In genomic region chr12:12482959-12483358, GRCh38 we compare ENCODE assay signal across 13 cellular contexts.
DNase-seq lines count a peak whose midpoint lies in the region; FAIRE-seq and TF ChIP-seq lines count a peak whose summit lies in the region.
"Had no signal": no experiment of that assay in that cellular context is flagged by ENCODE, and none has a peak within 500 bp of the region (broad histone marks: within the 10 kb centered on the region; RNA-seq: fewer than 3 reads in every experiment).

No MANE protein-coding gene starts in this region.

- WGBS in hepatocyte (ENCODE audit: low lambda C conversion rate, missing lambda C conversion rate): 95% methylated on average over 6 of the region's 6 CpGs
- WGBS in adrenal gland, 4 donors: 93 to 94% (median 93%) methylated on average over 6 of the region's 6 CpGs

- FAIRE-seq in GM19239 (lab: Jason Lieb, UNC): peak; percentile 78
- FAIRE-seq: colon had no signal

- peaks cover 43 to 77% (median 76%) of the 10 kb centered on the region in 3 donors for H3K4me1 Mint-ChIP-seq in CD8-positive, alpha-beta memory T cell

- no peaks in the 10 kb centered on the region for H3K27me3 Mint-ChIP-seq in CD8-positive, alpha-beta memory T cell

- peaks cover 4% of the 10 kb centered on the region for H3K36me3 ChIP-seq in CD8-positive, alpha-beta memory T cell (ENCODE audit: insufficient read depth, low read length)
- no peaks in the 10 kb centered on the region for H3K36me3 ChIP-seq in hepatocyte (replicated peaks; ENCODE audit: insufficient read depth, low read depth)
- H3K36me3 ChIP-seq in adrenal gland (replicated peaks in 1 of 2): peaks cover 0 to 34% of the 10 kb centered on the region in 2 donors

- no peaks in the 10 kb centered on the region for H3K9me3 Mint-ChIP-seq in CD8-positive, alpha-beta memory T cell

- H3K27ac ChIP-seq in CD8-positive, alpha-beta memory T cell (ENCODE audit: low read depth, low read length): peak overlapping the region; percentile 66
- H3K27ac ChIP-seq in hepatocyte (peak overlapping the region; percentile 33), adrenal gland (peak overlapping the region in 1 of 5 donors; percentile 47)

- H3K9me2 ChIP-seq in hepatocyte (replicated peaks; ENCODE audit: insufficient read depth): no peaks in the 10 kb centered on the region

- H3K79me2 ChIP-seq in hepatocyte: peaks cover 16% of the 10 kb centered on the region

- CTCF ChIA-PET in CD8-positive, alpha-beta memory T cell (lab: Charles Lee): interaction anchor here (1.2 to 3.5 kb wide), 4 partner anchors 8 to 106 kb away, joined by 4 to 19 read pairs (median 6); no protein-coding TSS in a partner anchor

- H4K20me1 ChIP-seq in hepatocyte (ENCODE audit: insufficient read depth, poor library complexity, severe bottlenecking): no peaks in the 10 kb centered on the region

- no peaks in the 10 kb centered on the region for H3K27me3 ChIP-seq in CD8-positive, alpha-beta memory T cell (ENCODE audit: insufficient read depth, low read length, poor library complexity, severe bottlenecking)
- H3K27me3 ChIP-seq in hepatocyte (no peaks in the 10 kb centered on the region), adrenal gland (no peaks in the 10 kb centered on the region)

- TF ChIP-seq POLR2A in erythroblast (IDR thresholded peaks at IDR 0.05; ENCODE audit: low read length) (no peak), adrenal gland (IDR thresholded peaks at IDR 0.05) (no peak)

- TF ChIP-seq CTCF in hepatocyte (IDR thresholded peaks at IDR 0.05; ENCODE audit: poor library complexity) (no peak), adrenal gland (IDR thresholded peaks at IDR 0.05) (no peak)

- H3K4me3 ChIP-seq in CD8-positive, alpha-beta memory T cell (ENCODE audit: low read length): peak overlapping the region; percentile 36
- no peak overlapping the region for H3K4me3 ChIP-seq in hepatocyte
- H3K4me3 ChIP-seq in adrenal gland: no peak overlapping the region

- H3K4me3 Mint-ChIP-seq in CD8-positive, alpha-beta memory T cell: peak overlapping the region; percentile 61 to 81 (median 75)

- POLR2A ChIA-PET in CD8-positive, alpha-beta memory T cell (lab: Charles Lee): interaction anchor here (0.6 to 1.6 kb wide), 2 partner anchors 78 to 80 kb away, joined by 4 to 6 read pairs; partner anchors contain the start of gene DUSP16

- H3K4me2 ChIP-seq in hepatocyte: no peak overlapping the region

- H3K27ac Mint-ChIP-seq in CD8-positive, alpha-beta memory T cell: peak overlapping the region; percentile 89 to 99 (median 94)

- H2AFZ ChIP-seq in hepatocyte: no peak overlapping the region

- H3K4me1 ChIP-seq in CD8-positive, alpha-beta memory T cell (ENCODE audit: insufficient read depth, low read length): peaks cover 26% of the 10 kb centered on the region
- no peaks in the 10 kb centered on the region for H3K4me1 ChIP-seq in hepatocyte (ENCODE audit: insufficient read depth)
- peaks cover 16 to 24% of the 10 kb centered on the region in 2 donors for H3K4me1 ChIP-seq in adrenal gland (replicated peaks in 1 of 2)

- DNase-seq in CD8-positive, alpha-beta memory T cell: no peak
- DNase-seq in GM19239 (ENCODE audit: insufficient read length, low spot score) (no peak), NOMO-1 (lab: John Stamatoyannopoulos, UW; ENCODE audit: unreplicated experiment in 2 of 2) (peak; percentile 42 to 87), hepatocyte (ENCODE audit: low spot score) (no peak), erythroblast (lab: John Stamatoyannopoulos, UW) (no peak), NCI-H1092 treated with DMSO at 0.1 percent for 48 hours (lab: John Stamatoyannopoulos, UW) (no peak), adrenal gland (no peak)
- DNase-seq in NK-92 treated with Interleukin-12 subunit alpha and Interleukin-12 subunit beta, amount 100 ng/mL, for 24 hours (lab: John Stamatoyannopoulos, UW): no peak
- DNase-seq: DMS 273 treated with DMSO at 0.1 percent for 48 hours, mesendoderm, NCI-H1048, RPMI8226 had no signal

- intact Hi-C loops in adrenal gland (cut with DNase I): no loop called here

- peaks cover 33 to 76% (median 34%) of the 10 kb centered on the region in 3 donors for H3K36me3 Mint-ChIP-seq in CD8-positive, alpha-beta memory T cell

- H3K9me3 ChIP-seq in CD8-positive, alpha-beta memory T cell (ENCODE audit: low read length): no peaks in the 10 kb centered on the region
- H3K9me3 ChIP-seq in hepatocyte (ENCODE audit: low read depth) (no peaks in the 10 kb centered on the region), adrenal gland (replicated peaks in 1 of 3) (no peaks in the 10 kb centered on the region)

Comparison
In these comparisons a context has a peak if more than half of its experiments do, and no peak if none do; other contexts are left out.
1. DNase-seq: peak in NOMO-1 (2 of 2); none in CD8-positive, alpha-beta memory T cell (0 of 5), GM19239 (single experiment), hepatocyte (single experiment), NK-92 treated with Interleukin-12 subunit alpha and Interleukin-12 subunit beta, amount 100 ng/mL, for 24 hours (single experiment), erythroblast (0 of 2), NCI-H1092 treated with DMSO at 0.1 percent for 48 hours (single experiment) and adrenal gland (0 of 7).